2 cellular contexts compared by ENCODE assay signal in genomic region chr13:38223093-38223492, GRCh38.
TF ChIP-seq lines count a peak whose summit lies in the region.

No MANE protein-coding gene starts in this region.

TF ChIP-seq in IMR-90, 13 proteins besides CTCF, POLR2A, EP300 and RAD21:
- TF ChIP-seq USF2 (IDR thresholded peaks at IDR 0.05; ENCODE audit: low read depth, low read length) (no peak), NFE2L2 (IDR thresholded peaks at IDR 0.05; ENCODE audit: low read depth, low read length) (no peak), MAZ (IDR thresholded peaks at IDR 0.05; ENCODE audit: borderline replicate concordance, low read depth, low read length) (no peak), MXI1 (IDR thresholded peaks at IDR 0.05; ENCODE audit: borderline replicate concordance, low read depth, low read length) (no peak), SMC3 (IDR thresholded peaks at IDR 0.05; ENCODE audit: low read depth, low read length) (no peak), RCOR1 (IDR thresholded peaks at IDR 0.05; ENCODE audit: insufficient replicate concordance, low read length) (no peak), RFX5 (IDR thresholded peaks at IDR 0.05; ENCODE audit: low read depth, low read length) (no peak), CHD1 (IDR thresholded peaks at IDR 0.05; ENCODE audit: low read depth, low read length) (no peak), FOS (IDR thresholded peaks at IDR 0.05; ENCODE audit: low read depth, low read length) (no peak), CEBPB (IDR thresholded peaks at IDR 0.05; ENCODE audit: low read depth, low read length) (no peak), MAFK (IDR thresholded peaks at IDR 0.05; ENCODE audit: low read depth, low read length) (no peak), BHLHE40 (IDR thresholded peaks at IDR 0.05; ENCODE audit: low read depth, low read length) (no peak), ELK1 (IDR thresholded peaks at IDR 0.05; ENCODE audit: borderline replicate concordance, low read depth, low read length) (no peak)
TF ChIP-seq in IMR-90: peak in this region for 0.

TF ChIP-seq in WTC11, 78 proteins besides CTCF, POLR2A, EP300 and RAD21:
- TF ChIP-seq STAT6 (CRISPR knock-in tag; conservative IDR thresholded peaks at IDR 0.05; ENCODE audit: low read depth) (no peak), JAZF1 (CRISPR knock-in tag; IDR thresholded peaks at IDR 0.05) (no peak), FOXP4 (CRISPR knock-in tag; IDR thresholded peaks at IDR 0.05) (no peak), KAT7 (CRISPR knock-in tag; IDR thresholded peaks at IDR 0.05; ENCODE audit: borderline replicate concordance) (no peak), MXD4 (CRISPR knock-in tag; IDR thresholded peaks at IDR 0.05; ENCODE audit: borderline replicate concordance) (no peak), ZNF671 (CRISPR knock-in tag; IDR thresholded peaks at IDR 0.05) (no peak), ATF6 (CRISPR knock-in tag; IDR thresholded peaks at IDR 0.05) (no peak), ZBTB43 (CRISPR knock-in tag; IDR thresholded peaks at IDR 0.05) (no peak), NFE2L1 (CRISPR knock-in tag; IDR thresholded peaks at IDR 0.05) (no peak), E2F5 (CRISPR knock-in tag; IDR thresholded peaks at IDR 0.05) (no peak), ZSCAN18 (CRISPR knock-in tag; IDR thresholded peaks at IDR 0.05) (no peak), ETV6 (CRISPR knock-in tag; IDR thresholded peaks at IDR 0.05) (no peak), FOXP1 (CRISPR knock-in tag; IDR thresholded peaks at IDR 0.05; ENCODE audit: borderline replicate concordance) (no peak), ZNF281 (CRISPR knock-in tag; IDR thresholded peaks at IDR 0.05) (no peak)
